30 cellular contexts compared by ENCODE assay signal in genomic region chr5:18799482-18800128, GRCh38.
"Had no signal": no experiment of that assay in that cellular context is flagged by ENCODE, and none has a peak within 500 bp of the region (broad histone marks: within the 10 kb centered on the region; RNA-seq: fewer than 3 reads in every experiment).

No MANE protein-coding gene starts in this region.

- H3K9me3 ChIP-seq: colonic mucosa, gastrocnemius medialis, pancreas, psoas muscle, sigmoid colon, uterus had no signal

- H3K27ac Mint-ChIP-seq: activated CD4-positive, alpha-beta memory T cell treated with anti-CD3 and anti-CD28 coated beads for 36 hours; activated CD4-positive, alpha-beta T cell treated with anti-CD3 and anti-CD28 coated beads, Interleukin-2, amount 10 ng/mL, durations not matched to agents 24 days and 14 days; activated naive CD4-positive, alpha-beta T cell treated with anti-CD3 and anti-CD28 coated beads, Interleukin-2, amount 50 U/mL, for 72 hours; activated T-cell treated with anti-CD3 and anti-CD28 coated beads, Interleukin-2, amount 50 U/mL, for 24 hours; naive thymus-derived CD4-positive, alpha-beta T cell; stimulated activated memory B cell treated with anti-CD40 and anti-IgM and Interleukin-4, amounts not matched to agents 10 μg/mL and 1 μg/mL and 100 μg/mL, for 72 hours; stimulated activated naive CD8-positive, alpha-beta T cell treated with anti-CD3 and anti-CD28 coated beads, Interleukin-15, amount 100 ng/mL, for 72 hours; type B pancreatic cell had no signal

- H3K9me3 Mint-ChIP-seq: activated CD4-positive, alpha-beta memory T cell treated with anti-CD3 and anti-CD28 coated beads for 36 hours; activated CD4-positive, alpha-beta T cell treated with anti-CD3 and anti-CD28 coated beads, Interleukin-2, amount 10 ng/mL, durations not matched to agents 24 days and 14 days; activated naive CD4-positive, alpha-beta T cell treated with anti-CD3 and anti-CD28 coated beads, Interleukin-2, amount 50 U/mL, for 72 hours; activated T-cell treated with anti-CD3 and anti-CD28 coated beads, Interleukin-2, amount 50 U/mL, for 24 hours; stimulated activated memory B cell treated with anti-CD40 and anti-IgM and Interleukin-4, amounts not matched to agents 10 μg/mL and 1 μg/mL and 100 μg/mL, for 72 hours; type B pancreatic cell had no signal

- H3K27ac ChIP-seq: colonic mucosa, gastrocnemius medialis, pancreas, psoas muscle, sigmoid colon, uterus, VCaP had no signal

- H3K4me3 ChIP-seq: colonic mucosa, gastrocnemius medialis, pancreas, psoas muscle, sigmoid colon, smooth muscle cell, uterus had no signal

- H3K4me1 ChIP-seq: colonic mucosa, gastrocnemius medialis, pancreas, psoas muscle, sigmoid colon, uterus had no signal

- ATAC-seq: activated CD4-positive, CD25-positive, alpha-beta regulatory T cell treated with anti-CD3 and anti-CD28 coated beads, Interleukin-2, amount 50 U/mL, for 24 hours; activated naive CD4-positive, alpha-beta T cell treated with anti-CD3 and anti-CD28 coated beads, Interleukin-2, amount 50 U/mL, for 72 hours; gastrocnemius medialis; left cardiac atrium; naive thymus-derived CD4-positive, alpha-beta T cell; pancreas; psoas muscle; stimulated activated memory B cell treated with anti-CD40 and anti-IgM and Interleukin-4, amounts not matched to agents 10 μg/mL and 1 μg/mL and 100 μg/mL, for 72 hours; stimulated activated naive CD8-positive, alpha-beta T cell treated with anti-CD3 and anti-CD28 coated beads, Interleukin-15, amount 100 ng/mL, for 72 hours had no signal

- H3K27me3 Mint-ChIP-seq: activated CD4-positive, alpha-beta T cell treated with anti-CD3 and anti-CD28 coated beads, Interleukin-2, amount 10 ng/mL, durations not matched to agents 24 days and 14 days; activated T-cell treated with anti-CD3 and anti-CD28 coated beads, Interleukin-2, amount 50 U/mL, for 24 hours; naive thymus-derived CD4-positive, alpha-beta T cell; stimulated activated memory B cell treated with anti-CD40 and anti-IgM and Interleukin-4, amounts not matched to agents 10 μg/mL and 1 μg/mL and 100 μg/mL, for 72 hours; stimulated activated naive CD8-positive, alpha-beta T cell treated with anti-CD3 and anti-CD28 coated beads, Interleukin-15, amount 100 ng/mL, for 72 hours; type B pancreatic cell had no signal

- H3K36me3 ChIP-seq: colonic mucosa, gastrocnemius medialis, pancreas, sigmoid colon, uterus had no signal

- H3K36me3 Mint-ChIP-seq: activated CD4-positive, alpha-beta memory T cell treated with anti-CD3 and anti-CD28 coated beads for 36 hours; activated naive CD4-positive, alpha-beta T cell treated with anti-CD3 and anti-CD28 coated beads, Interleukin-2, amount 50 U/mL, for 72 hours; naive thymus-derived CD4-positive, alpha-beta T cell; stimulated activated memory B cell treated with anti-CD40 and anti-IgM and Interleukin-4, amounts not matched to agents 10 μg/mL and 1 μg/mL and 100 μg/mL, for 72 hours; type B pancreatic cell had no signal

- DNase-seq: activated CD4-positive, alpha-beta memory T cell treated with anti-CD3 and anti-CD28 coated beads for 36 hours; activated CD4-positive, alpha-beta T cell treated with anti-CD3 and anti-CD28 coated beads, Interleukin-2, amount 10 ng/mL, durations not matched to agents 24 days and 14 days; activated CD8-positive, alpha-beta memory T cell treated with anti-CD3 and anti-CD28 coated beads, Interleukin-2, amount 50 U/mL, for 48 hours; activated gamma-delta T cell treated with Interleukin-2 at 50 U/mL for 16 hours; activated T-cell treated with anti-CD3 and anti-CD28 coated beads, Interleukin-2, amount 50 U/mL, for 24 hours; cerebellar nuclear complex; colonic mucosa; effector CD8-positive, alpha-beta T cell; gastrocnemius medialis; glutamatergic neuron; left cardiac atrium; midbrain; naive thymus-derived CD4-positive, alpha-beta T cell; nucleus accumbens; psoas muscle; sigmoid colon; stimulated activated CD4-positive, alpha-beta T cell treated with anti-CD3 and anti-CD28 coated beads, Interleukin-1b, Interleukin-23, amount 100 ng/mL, for 48 hours; stimulated activated CD4-positive, alpha-beta T cell treated with anti-CD3 and anti-CD28 coated beads, Interleukin-4, amount 100 ng/mL, for 4 hours; stimulated activated CD8-positive, alpha-beta memory T cell treated with anti-CD3 and anti-CD28 coated beads, Interleukin-4, amount 100 ng/mL, for 48 hours; stimulated activated naive CD8-positive, alpha-beta T cell treated with anti-CD3 and anti-CD28 coated beads, Interleukin-15, amount 100 ng/mL, for 72 hours; substantia nigra; T-helper 2 cell; uterus had no signal

- H3K4me3 Mint-ChIP-seq: activated CD4-positive, alpha-beta memory T cell treated with anti-CD3 and anti-CD28 coated beads for 36 hours; activated CD4-positive, alpha-beta T cell treated with anti-CD3 and anti-CD28 coated beads, Interleukin-2, amount 10 ng/mL, durations not matched to agents 24 days and 14 days; activated T-cell treated with anti-CD3 and anti-CD28 coated beads, Interleukin-2, amount 50 U/mL, for 24 hours; naive thymus-derived CD4-positive, alpha-beta T cell; stimulated activated memory B cell treated with anti-CD40 and anti-IgM and Interleukin-4, amounts not matched to agents 10 μg/mL and 1 μg/mL and 100 μg/mL, for 72 hours; stimulated activated naive CD8-positive, alpha-beta T cell treated with anti-CD3 and anti-CD28 coated beads, Interleukin-15, amount 100 ng/mL, for 72 hours; type B pancreatic cell had no signal

- H3K27me3 ChIP-seq: colonic mucosa, gastrocnemius medialis, pancreas, sigmoid colon, uterus had no signal

- H3K4me1 Mint-ChIP-seq: activated CD4-positive, alpha-beta T cell treated with anti-CD3 and anti-CD28 coated beads, Interleukin-2, amount 10 ng/mL, durations not matched to agents 24 days and 14 days; stimulated activated memory B cell treated with anti-CD40 and anti-IgM and Interleukin-4, amounts not matched to agents 10 μg/mL and 1 μg/mL and 100 μg/mL, for 72 hours; stimulated activated naive CD8-positive, alpha-beta T cell treated with anti-CD3 and anti-CD28 coated beads, Interleukin-15, amount 100 ng/mL, for 72 hours had no signal
